In genomic region chr13:109704771-109705628, GRCh38 we compare ENCODE assay signal across 9 cellular contexts.
DNase-seq lines count a peak whose midpoint lies in the region; ATAC-seq and TF ChIP-seq lines count a peak whose summit lies in the region.
"Had no signal": no experiment of that assay in that cellular context is flagged by ENCODE, and none has a peak within 500 bp of the region (broad histone marks: within the 10 kb centered on the region; RNA-seq: fewer than 3 reads in every experiment).

No MANE protein-coding gene starts in this region.

- H3K4me3 Mint-ChIP-seq in Caco-2 (ENCODE audit: unreplicated experiment) (no peak overlapping the region), naive B cell (peak overlapping the region in 6 of 8 donors; percentile 3 to 68 (median 44))
- peak overlapping the region; percentile 65 for H3K4me3 Mint-ChIP-seq in dendritic cell treated with granulocyte-macrophage colony-stimulating factor and Interleukin-4, amounts not matched to agents 40 ng/mL and 50 ng/mL, for 4 days

- POLR2A ChIA-PET in Caco-2 (lab: Charles Lee), result no interaction called here

- peak; percentile 13 to 16 for ATAC-seq in naive B cell (ENCODE audit: low read depth in 2 of 2)
- no peak for ATAC-seq in HG02938 (IDR thresholded peaks at IDR 0.05; ENCODE audit: unreplicated experiment)
- no peak for ATAC-seq in GM18502 (IDR thresholded peaks at IDR 0.05; ENCODE audit: poor library complexity, unreplicated experiment)
- no peak for ATAC-seq in HG02981 (IDR thresholded peaks at IDR 0.05; ENCODE audit: unreplicated experiment)

- H3K4me1 Mint-ChIP-seq in Caco-2 (ENCODE audit: low read depth, unreplicated experiment), result peaks cover 8% of the 10 kb centered on the region
- peaks cover 41% of the 10 kb centered on the region for H3K4me1 Mint-ChIP-seq in dendritic cell treated with granulocyte-macrophage colony-stimulating factor and Interleukin-4, amounts not matched to agents 40 ng/mL and 50 ng/mL, for 4 days (ENCODE audit: low read depth)
- peaks cover 28 to 42% (median 32%) of the 10 kb centered on the region in 3 donors for H3K4me1 Mint-ChIP-seq in naive B cell

- H3K27me3 Mint-ChIP-seq in Caco-2 (ENCODE audit: insufficient read depth, unreplicated experiment) (no peaks in the 10 kb centered on the region), naive B cell (peaks cover 23 to 27% (median 24%) of the 10 kb centered on the region in 3 donors)
- peaks cover 6% of the 10 kb centered on the region for H3K27me3 Mint-ChIP-seq in dendritic cell treated with granulocyte-macrophage colony-stimulating factor and Interleukin-4, amounts not matched to agents 40 ng/mL and 50 ng/mL, for 4 days

- no peaks in the 10 kb centered on the region for H3K9me3 ChIP-seq in Caco-2

- H3K4me3 ChIP-seq in Caco-2 (ENCODE audit: low read depth, low read length), result no peak overlapping the region

- no peaks in the 10 kb centered on the region; the same call in 1 of the 2 replicates for H3K4me1 ChIP-seq in Caco-2

- H3K36me3 Mint-ChIP-seq in Caco-2 (ENCODE audit: insufficient read depth, unreplicated experiment), result peaks cover 6% of the 10 kb centered on the region
- H3K36me3 Mint-ChIP-seq in dendritic cell treated with granulocyte-macrophage colony-stimulating factor and Interleukin-4, amounts not matched to agents 40 ng/mL and 50 ng/mL, for 4 days (ENCODE audit: low read depth), result no peaks in the 10 kb centered on the region
- H3K36me3 Mint-ChIP-seq in naive B cell, result peaks cover 0 to 8% of the 10 kb centered on the region in 2 donors

- peak overlapping the region; percentile 53 for H3K27ac Mint-ChIP-seq in Caco-2 (ENCODE audit: unreplicated experiment)
- H3K27ac Mint-ChIP-seq in dendritic cell treated with granulocyte-macrophage colony-stimulating factor and Interleukin-4, amounts not matched to agents 40 ng/mL and 50 ng/mL, for 4 days, result no peak overlapping the region
- peak overlapping the region in 2 of 6 donors; percentile 9 to 65 for H3K27ac Mint-ChIP-seq in naive B cell

- CTCF ChIA-PET in Caco-2 (lab: Charles Lee), result interaction anchor here (0.6 kb wide), 1 partner anchor 86 kb away, joined by 3 read pairs; no protein-coding TSS in a partner anchor

- TF ChIP-seq CTCF in Caco-2 (IDR thresholded peaks at IDR 0.05; ENCODE audit: insufficient read depth in 1 of 2, low read depth in 1 of 2, low read length in 1 of 2, severe bottlenecking in 1 of 2, unreplicated experiment in 1 of 2), result no peak

- DNase-seq in Caco-2, result peak in 1 of 2 experiments; percentile 26
- DNase-seq in NCI-H345 treated with DMSO at 0.1 percent for 48 hours (lab: John Stamatoyannopoulos, UW; ENCODE audit: unreplicated experiment), result peak; percentile 13
- peak; percentile 18 for DNase-seq in naive B cell
- DNase-seq in NCI-H524 (lab: John Stamatoyannopoulos, UW), result no peak
- DNase-seq: activated naive CD4-positive, alpha-beta T cell had no signal

- intact Hi-C loops in Caco-2 (cut with micrococcal nuclease; ENCODE audit: unreplicated experiment), result no loop called here
- intact Hi-C loops in dendritic cell treated with granulocyte-macrophage colony-stimulating factor and Interleukin-4, amounts not matched to agents 40 ng/mL and 50 ng/mL, for 4 days (cut with micrococcal nuclease), result loop anchor here (10.0 kb wide), 1 partner anchor 80 kb away; the partner anchor contains the start of gene IRS2

- H3K9me3 Mint-ChIP-seq in Caco-2 (ENCODE audit: unreplicated experiment), result peaks cover 13% of the 10 kb centered on the region
- H3K9me3 Mint-ChIP-seq in dendritic cell treated with granulocyte-macrophage colony-stimulating factor and Interleukin-4, amounts not matched to agents 40 ng/mL and 50 ng/mL, for 4 days, result no peaks in the 10 kb centered on the region
- H3K9me3 Mint-ChIP-seq in naive B cell, result peaks cover 0 to 5% (median 0%) of the 10 kb centered on the region in 7 donors

- no TSS peak for BruUV-seq in Caco-2 (replicated peaks; lab: Mats Ljungman, UMichigan)

- no peaks in the 10 kb centered on the region for H3K36me3 ChIP-seq in Caco-2 (ENCODE audit: control insufficient read depth, insufficient read depth, low read length)

- no peaks in the 10 kb centered on the region for H3K27me3 ChIP-seq in Caco-2 (replicated peaks; ENCODE audit: control insufficient read depth, insufficient read depth, low read length)

Comparison
In these comparisons a context has a peak if more than half of its experiments do, and no peak if none do; other contexts are left out.
1. DNase-seq: peak in NCI-H345 treated with DMSO at 0.1 percent for 48 hours (single experiment) and naive B cell (single experiment); none in NCI-H524 (0 of 2).
2. ATAC-seq: peak in naive B cell (2 of 2); none in HG02938 (single experiment), GM18502 (single experiment) and HG02981 (single experiment).